ENCODE assay signal across 7 cellular contexts in the genomic region with DNA sequence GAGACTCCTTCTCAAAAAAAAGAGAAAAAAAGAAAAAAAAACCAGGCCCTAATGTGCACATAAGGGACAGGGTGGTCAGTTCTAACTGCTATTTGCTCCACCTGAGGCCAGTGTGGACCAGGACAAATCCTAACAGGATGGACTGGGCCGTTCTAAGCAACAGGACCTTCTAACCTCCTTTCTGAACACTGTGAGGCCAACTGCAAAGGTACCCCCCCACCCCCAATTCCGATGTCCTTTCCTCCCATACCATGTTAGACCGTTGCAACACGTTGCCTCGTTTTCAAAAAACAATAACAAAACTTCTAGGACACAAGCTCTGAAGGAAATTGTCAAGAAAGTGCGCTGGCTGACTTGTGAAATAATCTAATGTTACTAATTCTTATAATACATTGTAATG. TPM values are rescaled to one million over a fixed set of nuclear protein-coding genes. Genes with fewer than 3 reads are reported as not detected.
A peak's percentile ranks its signal among the peaks of the same experiment; 100 is the strongest.
DNase-seq lines count a peak whose midpoint lies in the region; ATAC-seq and TF ChIP-seq lines count a peak whose summit lies in the region.

No MANE protein-coding gene starts in this region.

- TF ChIP-seq CTCF in fibroblast of villous mesenchyme (IDR thresholded peaks at IDR 0.05; ENCODE audit: insufficient read depth, low read depth, low read length), result no peak

- H3K36me3 Mint-ChIP-seq in T-cell, result peaks cover 7% of the 10 kb centered on the region

- H3K27me3 Mint-ChIP-seq in T-cell, result no peaks in the 10 kb centered on the region

- H3K4me1 ChIP-seq in HAP-1 (peaks cover 13% of the 10 kb centered on the region), skeletal muscle tissue (ENCODE audit: control insufficient read depth in 3 of 3, insufficient read depth in 3 of 3, low read length in 3 of 3) (peaks cover 16 to 32% (median 27%) of the 10 kb centered on the region in 3 donors)

- peaks cover 46% of the 10 kb centered on the region for H3K36me3 ChIP-seq in HAP-1 (replicated peaks)
- peaks cover 23 to 40% (median 24%) of the 10 kb centered on the region in 3 donors for H3K36me3 ChIP-seq in skeletal muscle tissue (ENCODE audit: control insufficient read depth in 3 of 3, insufficient read depth in 3 of 3, low read length in 3 of 3)

- H3K4me3 Mint-ChIP-seq in T-cell, result peak overlapping the region; percentile 75 to 79 (median 77)

- H3K9me3 ChIP-seq in HAP-1 (peaks cover 8% of the 10 kb centered on the region; the same call in 1 of the 2 replicates), skeletal muscle tissue (ENCODE audit: control insufficient read depth in 3 of 3, low read length in 3 of 3) (no peaks in the 10 kb centered on the region)

- peak overlapping the region; percentile 80 for H3K27ac ChIP-seq in skeletal muscle tissue (ENCODE audit: low read depth, low read length)

- H3K27ac Mint-ChIP-seq in T-cell, result peak overlapping the region in 1 of 2 donors; percentile 49

- H3K9me3 Mint-ChIP-seq in T-cell, result no peaks in the 10 kb centered on the region

- H3K27me3 ChIP-seq in HAP-1 (ENCODE audit: low read depth) (no peaks in the 10 kb centered on the region), skeletal muscle tissue (ENCODE audit: control insufficient read depth in 3 of 3, insufficient read depth in 3 of 3, low read length in 3 of 3) (no peaks in the 10 kb centered on the region)

- POLR2A ChIA-PET in T-cell (lab: Charles Lee), result interaction anchor here (0.7 kb wide), 2 partner anchors 9 to 15 kb away, joined by 4 to 5 read pairs; no protein-coding TSS in a partner anchor

- in situ Hi-C loops in HAP-1 (cut with MboI; ENCODE audit: low sequenced_read_pairs), result no loop called here

- H3K4me3 ChIP-seq in HAP-1 (peak overlapping the region; percentile 99), fibroblast of villous mesenchyme (ENCODE audit: low read depth, low read length) (peak overlapping the region; percentile 87), skeletal muscle tissue (ENCODE audit: low read length in 3 of 3) (peak overlapping the region; percentile 72 to 80 (median 75))

- CTCF ChIA-PET in T-cell (lab: Charles Lee), result no interaction called here

- ATAC-seq in T-cell (replicated peaks in 1 of 4) (no peak), HG03196 (IDR thresholded peaks at IDR 0.05; ENCODE audit: unreplicated experiment) (no peak)

- H3K4me1 Mint-ChIP-seq in T-cell, result peaks cover 43 to 46% (median 45%) of the 10 kb centered on the region in 3 donors

- peak overlapping the region; percentile 73 to 89 (median 83) for H3K9ac ChIP-seq in skeletal muscle tissue (ENCODE audit: low read depth in 1 of 3, low read length in 3 of 3)

- DNase-seq in HAP-1 (ENCODE audit: low spot score in 2 of 2) (peak in 1 of 2 experiments; percentile 29), T-cell (no peak), fibroblast of villous mesenchyme (ENCODE audit: low read depth) (peak; percentile 56), retina (no peak), ureter (ENCODE audit: low spot score) (no peak)

RNA-seq across cellular contexts. Expression of gene THAP4, which starts 1.2 kb away (rescaled TPM):
- total RNA-seq in T-cell, result 10 to 100 TPM; 27.3 to 34.5 (median 29.7) TPM
- 35.4 and 36.7 TPM in 2 replicates for total RNA-seq in fibroblast of villous mesenchyme
- total RNA-seq in skeletal muscle tissue, result 35.5 TPM
- 41.9 TPM for total RNA-seq in ureter

RNA-seq across cellular contexts. Expression of gene ATG4B, which starts 1.7 kb away (rescaled TPM):
- total RNA-seq in T-cell (100 to 1,000 TPM in 4 of 5 donors, 10 to 100 TPM in 1; 98.4 to 127 (median 108) TPM), fibroblast of villous mesenchyme (36.7 and 47.1 TPM in 2 replicates), skeletal muscle tissue (29.2 TPM), ureter (82.9 TPM)

RNA-seq across cellular contexts. Expression of gene DTYMK, which starts 50.9 kb away (rescaled TPM):
- total RNA-seq in T-cell (10 to 100 TPM; 11.6 to 23.6 (median 18.2) TPM), fibroblast of villous mesenchyme (33.2 and 40.9 TPM in 2 replicates), skeletal muscle tissue (14.1 TPM), ureter (15.7 TPM)
